ENCODE assay signal across 15 cellular contexts in genomic region chr9:99466104-99466503, GRCh38.
"Had no signal": no experiment of that assay in that cellular context is flagged by ENCODE, and none has a peak within 500 bp of the region (broad histone marks: within the 10 kb centered on the region; RNA-seq: fewer than 3 reads in every experiment).

No MANE protein-coding gene starts in this region.

- H3K4me1 Mint-ChIP-seq: activated CD4-positive, alpha-beta memory T cell treated with anti-CD3 and anti-CD28 coated beads, Interleukin-2, amount 10 ng/mL, durations not matched to agents 7 days and 5 days; activated naive CD4-positive, alpha-beta T cell treated with anti-CD3 and anti-CD28 coated beads, Interleukin-2, amount 50 U/mL, for 24 hours; naive thymus-derived CD8-positive, alpha-beta T cell had no signal

- H3K36me3 Mint-ChIP-seq: activated naive CD4-positive, alpha-beta T cell treated with anti-CD3 and anti-CD28 coated beads, Interleukin-2, amount 50 U/mL, for 24 hours; naive thymus-derived CD8-positive, alpha-beta T cell had no signal

- DNase-seq: activated CD4-positive, alpha-beta memory T cell treated with anti-CD3 and anti-CD28 coated beads, Interleukin-2, amount 10 ng/mL, durations not matched to agents 7 days and 5 days; activated CD4-positive, alpha-beta T cell treated with anti-CD3 and anti-CD28 coated beads for 4 hours; activated effector memory CD4-positive, alpha-beta T cell treated with anti-CD3 and anti-CD28 coated beads, Interleukin-2, amount 50 U/mL, for 16 hours; activated T-cell treated with anti-CD3 and anti-CD28 coated beads, Interleukin-2, amount 50 U/mL, for 24 hours; adrenal gland; left colon; naive thymus-derived CD8-positive, alpha-beta T cell; right cardiac atrium; stimulated activated CD4-positive, alpha-beta T cell treated with anti-CD3 and anti-CD28 coated beads, Interleukin-4, amount 100 ng/mL, for 4 hours; stimulated activated CD8-positive, alpha-beta memory T cell treated with anti-CD3 and anti-CD28 coated beads, Interleukin-4, amount 100 ng/mL, for 48 hours; T-helper 2 cell had no signal

- H3K4me1 ChIP-seq: adrenal gland had no signal

- H3K27me3 Mint-ChIP-seq: progenitor cell of endocrine pancreas had no signal

- H3K27ac Mint-ChIP-seq: activated CD4-positive, alpha-beta memory T cell treated with anti-CD3 and anti-CD28 coated beads, Interleukin-2, amount 10 ng/mL, durations not matched to agents 7 days and 5 days; activated naive CD4-positive, alpha-beta T cell treated with anti-CD3 and anti-CD28 coated beads, Interleukin-2, amount 50 U/mL, for 24 hours; activated T-cell treated with anti-CD3 and anti-CD28 coated beads, Interleukin-2, amount 50 U/mL, for 24 hours; progenitor cell of endocrine pancreas; stimulated activated naive CD8-positive, alpha-beta T cell treated with anti-CD3 and anti-CD28 coated beads, Interleukin-15, Interleukin-2, amounts not matched to agents 100 ng/mL and 50 ng/mL, for 24 hours had no signal

- H3K27me3 ChIP-seq: adrenal gland had no signal

- H3K4me3 ChIP-seq: adrenal gland, lung had no signal

- H3K4me3 Mint-ChIP-seq: activated CD4-positive, alpha-beta memory T cell treated with anti-CD3 and anti-CD28 coated beads, Interleukin-2, amount 10 ng/mL, durations not matched to agents 7 days and 5 days; activated naive CD4-positive, alpha-beta T cell treated with anti-CD3 and anti-CD28 coated beads, Interleukin-2, amount 50 U/mL, for 24 hours; activated T-cell treated with anti-CD3 and anti-CD28 coated beads, Interleukin-2, amount 50 U/mL, for 24 hours; naive thymus-derived CD8-positive, alpha-beta T cell; stimulated activated naive CD8-positive, alpha-beta T cell treated with anti-CD3 and anti-CD28 coated beads, Interleukin-15, Interleukin-2, amounts not matched to agents 100 ng/mL and 50 ng/mL, for 24 hours had no signal

- ATAC-seq: left colon; naive thymus-derived CD8-positive, alpha-beta T cell had no signal

- H3K9me3 Mint-ChIP-seq: activated CD4-positive, alpha-beta memory T cell treated with anti-CD3 and anti-CD28 coated beads, Interleukin-2, amount 10 ng/mL, durations not matched to agents 7 days and 5 days; activated naive CD4-positive, alpha-beta T cell treated with anti-CD3 and anti-CD28 coated beads, Interleukin-2, amount 50 U/mL, for 24 hours; activated T-cell treated with anti-CD3 and anti-CD28 coated beads, Interleukin-2, amount 50 U/mL, for 24 hours; stimulated activated naive CD8-positive, alpha-beta T cell treated with anti-CD3 and anti-CD28 coated beads, Interleukin-15, Interleukin-2, amounts not matched to agents 100 ng/mL and 50 ng/mL, for 24 hours had no signal

- H3K9me3 ChIP-seq: adrenal gland had no signal

- H3K36me3 ChIP-seq: adrenal gland had no signal
